ENCODE assay signal across 12 cellular contexts in the genomic region with DNA sequence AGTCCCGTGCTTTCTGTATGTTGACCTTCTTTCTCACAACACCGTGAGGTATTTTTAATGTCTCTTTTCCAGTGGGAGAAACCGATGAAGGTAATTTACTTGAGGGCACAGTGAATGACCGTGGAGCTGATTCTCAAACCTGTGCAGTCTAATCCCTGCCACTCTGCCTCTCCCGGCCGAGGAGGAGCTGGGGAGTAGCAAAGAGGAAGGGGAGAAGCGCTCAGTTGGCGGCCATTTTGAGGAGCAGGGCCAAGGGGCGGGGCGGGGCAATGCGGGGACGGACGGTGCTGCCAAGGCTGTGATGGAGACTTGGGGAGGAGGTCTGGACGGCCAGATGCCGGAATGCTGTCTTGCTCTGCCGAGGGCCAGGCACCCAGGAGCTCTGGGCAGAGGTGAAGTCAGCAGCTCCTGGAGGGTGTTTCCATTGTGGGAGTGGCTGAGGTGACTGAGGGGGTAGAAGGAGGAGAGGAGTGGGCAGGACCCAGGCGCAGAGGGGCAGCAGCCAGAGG. TPM values are rescaled to one million over a fixed set of nuclear protein-coding genes. Genes with fewer than 3 reads are reported as not detected.
DNase-seq lines count a peak whose midpoint lies in the region; ATAC-seq and TF ChIP-seq lines count a peak whose summit lies in the region.
"Had no signal": no experiment of that assay in that cellular context is flagged by ENCODE, and none has a peak within 500 bp of the region (broad histone marks: within the 10 kb centered on the region; RNA-seq: fewer than 3 reads in every experiment).

No MANE protein-coding gene starts in this region.

- no peak overlapping the region for H3K14ac ChIP-seq in neuronal stem cell (ENCODE audit: low read length)

- H3K9ac ChIP-seq in neuronal stem cell (ENCODE audit: low read depth, low read length, poor library complexity): no peak overlapping the region

- no CpG with 5 or more reads among the region's 17 CpGs for WGBS in neuronal stem cell (ENCODE audit: extremely low coverage in 2 of 2, insufficient read length in 2 of 2, insufficient replicate concordance in 1 of 2), 2 donors

- no peaks in the 10 kb centered on the region for H3K27me3 ChIP-seq in neuronal stem cell (ENCODE audit: control insufficient read depth in 3 of 3, insufficient read depth in 3 of 3, low read depth in 1 of 3, low read length in 3 of 3)
- H3K27me3 ChIP-seq in lower lobe of right lung (ENCODE audit: low read depth): no peaks in the 10 kb centered on the region
- H3K27me3 ChIP-seq: ascending aorta had no signal

- peaks cover 12% of the 10 kb centered on the region for H3K4me1 Mint-ChIP-seq in activated naive CD8-positive, alpha-beta T cell treated with anti-CD3 and anti-CD28 coated beads, Interleukin-2, amount 10 ng/mL, durations not matched to agents 7 days and 5 days

- H3K27ac Mint-ChIP-seq in activated naive CD8-positive, alpha-beta T cell treated with anti-CD3 and anti-CD28 coated beads, Interleukin-2, amount 10 ng/mL, durations not matched to agents 7 days and 5 days: peak overlapping the region; percentile 67
- H3K27ac Mint-ChIP-seq: naive B cell had no signal

- DNase-seq in DMS153 treated with DMSO at 0.1 percent for 48 hours (lab: John Stamatoyannopoulos, UW; ENCODE audit: unreplicated experiment) (peak; percentile 37), DMS153 (lab: John Stamatoyannopoulos, UW) (no peak), NCI-H226 (peak; percentile 51), neuronal stem cell (ENCODE audit: low spot score) (no peak), lower lobe of right lung (no peak)
- DNase-seq in activated naive CD8-positive, alpha-beta T cell treated with anti-CD3 and anti-CD28 coated beads, Interleukin-2, amount 10 ng/mL, durations not matched to agents 7 days and 5 days: no peak
- DNase-seq: naive B cell had no signal

- H3K4me1 ChIP-seq in neuronal stem cell (ENCODE audit: control insufficient read depth in 2 of 2, insufficient read depth in 1 of 2, low read depth in 1 of 2, low read length in 2 of 2) (peaks cover 0 to 12% of the 10 kb centered on the region in 2 donors), lower lobe of right lung (peaks cover 33% of the 10 kb centered on the region)

- peak overlapping the region; percentile 93 for H4K8ac ChIP-seq in neuronal stem cell (ENCODE audit: low read depth, low read length)

- ATAC-seq in activated naive CD8-positive, alpha-beta T cell treated with anti-CD3 and anti-CD28 coated beads, Interleukin-2, amount 10 ng/mL, durations not matched to agents 7 days and 5 days (ENCODE audit: low read depth): no peak
- no peak for ATAC-seq in lower lobe of right lung
- no peak for ATAC-seq in GM18858 (IDR thresholded peaks at IDR 0.05; ENCODE audit: unreplicated experiment)
- ATAC-seq in HG02798 (IDR thresholded peaks at IDR 0.05; ENCODE audit: poor library complexity, unreplicated experiment): no peak
- ATAC-seq: stimulated activated memory B cell treated with anti-CD40 and anti-IgM and Interleukin-4, amounts not matched to agents 10 μg/mL and 1 μg/mL and 100 μg/mL, for 72 hours had no signal

- H3K4me3 ChIP-seq in neuronal stem cell (ENCODE audit: low read length in 2 of 2) (no peak overlapping the region), lower lobe of right lung (no peak overlapping the region)
- H3K4me3 ChIP-seq: ascending aorta had no signal

- H3K36me3 Mint-ChIP-seq in activated naive CD8-positive, alpha-beta T cell treated with anti-CD3 and anti-CD28 coated beads, Interleukin-2, amount 10 ng/mL, durations not matched to agents 7 days and 5 days: no peaks in the 10 kb centered on the region
- H3K36me3 Mint-ChIP-seq: naive B cell; stimulated activated memory B cell treated with anti-CD40 and anti-IgM and Interleukin-4, amounts not matched to agents 10 μg/mL and 1 μg/mL and 100 μg/mL, for 72 hours had no signal

- no peaks in the 10 kb centered on the region for H3K27me3 Mint-ChIP-seq in activated naive CD8-positive, alpha-beta T cell treated with anti-CD3 and anti-CD28 coated beads, Interleukin-2, amount 10 ng/mL, durations not matched to agents 7 days and 5 days
- H3K27me3 Mint-ChIP-seq: naive B cell had no signal

- no peak overlapping the region for H2BK15ac ChIP-seq in neuronal stem cell (ENCODE audit: low read length)

- no peaks in the 10 kb centered on the region for H3K79me1 ChIP-seq in neuronal stem cell (ENCODE audit: low read depth, low read length)

- no peak overlapping the region for H3K4ac ChIP-seq in neuronal stem cell (ENCODE audit: low read length)

- H2BK120ac ChIP-seq in neuronal stem cell (ENCODE audit: low read depth, low read length): no peak overlapping the region

- H3K18ac ChIP-seq in neuronal stem cell (ENCODE audit: low read length): peak overlapping the region; percentile 86

- peaks cover 0 to 23% of the 10 kb centered on the region in 2 donors for H3K36me3 ChIP-seq in neuronal stem cell (replicated peaks in 1 of 2; ENCODE audit: control insufficient read depth in 2 of 2, insufficient read depth in 2 of 2, low read length in 2 of 2)
- peaks cover 13% of the 10 kb centered on the region for H3K36me3 ChIP-seq in lower lobe of right lung

- POLR2A ChIA-PET in activated naive CD8-positive, alpha-beta T cell treated with anti-CD3 and anti-CD28 coated beads, Interleukin-2, amount 10 ng/mL, durations not matched to agents 7 days and 5 days (lab: Charles Lee): no interaction called here

- TF ChIP-seq CTCF in lower lobe of right lung (IDR thresholded peaks at IDR 0.05): no peak

- H4K91ac ChIP-seq in neuronal stem cell (ENCODE audit: low read depth, low read length, poor library complexity): no peak overlapping the region

- peak overlapping the region; percentile 65 for H3K4me3 Mint-ChIP-seq in activated naive CD8-positive, alpha-beta T cell treated with anti-CD3 and anti-CD28 coated beads, Interleukin-2, amount 10 ng/mL, durations not matched to agents 7 days and 5 days
- H3K4me3 Mint-ChIP-seq: stimulated activated memory B cell treated with anti-CD40 and anti-IgM and Interleukin-4, amounts not matched to agents 10 μg/mL and 1 μg/mL and 100 μg/mL, for 72 hours had no signal

- H3K9me3 Mint-ChIP-seq in activated naive CD8-positive, alpha-beta T cell treated with anti-CD3 and anti-CD28 coated beads, Interleukin-2, amount 10 ng/mL, durations not matched to agents 7 days and 5 days: no peaks in the 10 kb centered on the region
- H3K9me3 Mint-ChIP-seq: stimulated activated memory B cell treated with anti-CD40 and anti-IgM and Interleukin-4, amounts not matched to agents 10 μg/mL and 1 μg/mL and 100 μg/mL, for 72 hours had no signal

- H2BK12ac ChIP-seq in neuronal stem cell (ENCODE audit: low read length): no peak overlapping the region

- no peak overlapping the region for H2AFZ ChIP-seq in neuronal stem cell (ENCODE audit: low read length)

- peak overlapping the region; percentile 32 for H3K4me2 ChIP-seq in neuronal stem cell (ENCODE audit: insufficient read depth, low read length, poor library complexity, severe bottlenecking)

- intact Hi-C loops in lower lobe of right lung (cut with DNase I): no loop called here

- H2BK5ac ChIP-seq in neuronal stem cell (ENCODE audit: low read length): peak overlapping the region; percentile 50

- H3K23ac ChIP-seq in neuronal stem cell (ENCODE audit: low read depth, low read length, poor library complexity): no peak overlapping the region

- H3K9me3 ChIP-seq in neuronal stem cell (replicated peaks in 1 of 2; ENCODE audit: control insufficient read depth in 2 of 2, insufficient read depth in 1 of 2, low read depth in 1 of 2, low read length in 2 of 2) (no peaks in the 10 kb centered on the region), lower lobe of right lung (no peaks in the 10 kb centered on the region)
- H3K9me3 ChIP-seq: ascending aorta had no signal

- H3K27ac ChIP-seq in neuronal stem cell (replicated peaks; ENCODE audit: low read length) (no peak overlapping the region), lower lobe of right lung (no peak overlapping the region)
- H3K27ac ChIP-seq: 22Rv1, ascending aorta had no signal

- H2AK5ac ChIP-seq in neuronal stem cell (ENCODE audit: low read depth, low read length): no peak overlapping the region

RNA-seq across cellular contexts. Expression of a gene that starts 12.4 kb away (rescaled TPM):
- 100 to 1,000 TPM; 104 to 108 TPM for total RNA-seq in activated naive CD8-positive, alpha-beta T cell treated with anti-CD3 and anti-CD28 coated beads, Interleukin-2, amount 10 ng/mL, durations not matched to agents 7 days and 5 days
- polyA plus RNA-seq in neuronal stem cell (2013, experiment 1 of 2): 112 TPM
- 111 TPM for polyA plus RNA-seq in neuronal stem cell (2013, experiment 2 of 2)
- 70.8 TPM for total RNA-seq in lower lobe of right lung

Comparison
In these comparisons a context has a peak if more than half of its experiments do, and no peak if none do; other contexts are left out.
1. DNase-seq: peak in DMS153 treated with DMSO at 0.1 percent for 48 hours (single experiment) and NCI-H226 (single experiment); none in DMS153 (single experiment), activated naive CD8-positive, alpha-beta T cell treated with anti-CD3 and anti-CD28 coated beads, Interleukin-2, amount 10 ng/mL, durations not matched to agents 7 days and 5 days (single experiment), neuronal stem cell (single experiment) and lower lobe of right lung (single experiment).